ENCODE assay signal across 8 cellular contexts in genomic region chr20:833450-834150, GRCh38. TPM values are rescaled to one million over a fixed set of nuclear protein-coding genes. Genes with fewer than 3 reads are reported as not detected.
DNase-seq lines count a peak whose midpoint lies in the region; ATAC-seq, FAIRE-seq and TF ChIP-seq lines count a peak whose summit lies in the region.

Gene FAM110A, plus strand, starts transcription at chr20:833715. Its CDS starts 11,090 bp downstream, at chr20:844805.

- TF ChIP-seq POLR2A in GM12891 (IDR thresholded peaks at IDR 0.05; ENCODE audit: low read depth, low read length): no peak

- WGBS in pancreas, 2 donors: 0% methylated on average over 59 to 64 of the region's 64 CpGs

- FAIRE-seq in GM12891 (lab: Jason Lieb, UNC) (peak; percentile 90), pancreas (lab: Jason Lieb, UNC) (peak; percentile 5)

- DNase-seq in GM12891 (ENCODE audit: insufficient read length, low spot score): peak; percentile 92
- DNase-seq in NCI-H1417 treated with DMSO at 0.1 percent for 48 hours (lab: John Stamatoyannopoulos, UW): peak; percentile 88
- DNase-seq in SW480 (ENCODE audit: low spot score): peak; percentile 95
- peak; percentile 86 for DNase-seq in activated naive CD8-positive, alpha-beta T cell treated with anti-CD3 and anti-CD28 coated beads, Interleukin-2, amount 50 U/mL, for 16 hours (ENCODE audit: low read depth, low spot score)
- peak; percentile 99 for DNase-seq in Right ventricle myocardium superior
- DNase-seq in pancreas: peak; percentile 94 to 98 (median 96)
- DNase-seq in tibial artery: peak; percentile 96 to 97

- TF ChIP-seq CTCF in pancreas (IDR thresholded peaks at IDR 0.05) (no peak), tibial artery (IDR thresholded peaks at IDR 0.05) (no peak)

- H3K4me3 ChIP-seq in pancreas (peak within 1 kb of the TSS; percentile 69 to 97 (median 84)), tibial artery (peak within 1 kb of the TSS; percentile 69 to 80)

- no peaks in the 10 kb centered on the region for H3K9me3 ChIP-seq in pancreas
- no peaks in the 10 kb centered on the region for H3K9me3 ChIP-seq in tibial artery

- H3K27me3 ChIP-seq in pancreas: no peaks in the 10 kb centered on the region
- H3K27me3 ChIP-seq in tibial artery: no peaks in the 10 kb centered on the region

- no peaks in the 10 kb centered on the region for H3K36me3 ChIP-seq in pancreas
- no peaks in the 10 kb centered on the region for H3K36me3 ChIP-seq in tibial artery

- H3K4me1 ChIP-seq in pancreas (peaks cover 0 to 13% (median 6%) of the 10 kb centered on the region in 3 donors), tibial artery (peaks cover 0 to 22% (median 14%) of the 10 kb centered on the region in 4 donors)

- intact Hi-C loops in Right ventricle myocardium superior (cut with DNase I) (no loop called here), pancreas (cut with DNase I) (no loop called here), tibial artery (cut with DNase I; ENCODE audit: low total_unique reads) (loop anchor here (10.0 kb wide), 1 partner anchor 179 kb away; the partner anchor contains the start of gene SRXN1)

- H3K27ac ChIP-seq in pancreas (peak within 1 kb of the TSS; percentile 33 to 76 (median 56)), tibial artery (peak within 1 kb of the TSS; percentile 67 to 73)

- ATAC-seq in HG02798 (IDR thresholded peaks at IDR 0.05; ENCODE audit: poor library complexity, unreplicated experiment) (peak; percentile 97), Right ventricle myocardium superior (ENCODE audit: poor library complexity) (peak; percentile 99), pancreas (peak; percentile 97 to 100 (median 99))

TF ChIP-seq in GM12891, 5 proteins besides CTCF, POLR2A, EP300 and RAD21:
- no peak for TF ChIP-seq POLR2AphosphoS5 (IDR thresholded peaks at IDR 0.05; ENCODE audit: low read depth, low read length)
- TF ChIP-seq SPI1 (IDR thresholded peaks at IDR 0.05; ENCODE audit: low read depth, low read length): peak; percentile 90

RNA-seq across cellular contexts. Expression of gene FAM110A, which starts in this region (rescaled TPM):
- 4.0 TPM for polyA plus RNA-seq in GM12891 (2012; ENCODE audit: low read depth, missing spikeins)
- total RNA-seq in Right ventricle myocardium superior (1.9 TPM), pancreas (1 to 10 TPM; 1.8 to 8.4 (median 2.6) TPM)
- 1 to 10 TPM; 5.3 to 5.4 TPM for polyA plus RNA-seq in pancreas

Comparison
In these comparisons a context has a peak if more than half of its experiments do, and no peak if none do; other contexts are left out.
1. Peak in every context shown above with its lines: DNase-seq, ATAC-seq, H3K4me3 ChIP-seq and H3K27ac ChIP-seq.